ENCODE assay signal across 1 cellular context in the genomic region with DNA sequence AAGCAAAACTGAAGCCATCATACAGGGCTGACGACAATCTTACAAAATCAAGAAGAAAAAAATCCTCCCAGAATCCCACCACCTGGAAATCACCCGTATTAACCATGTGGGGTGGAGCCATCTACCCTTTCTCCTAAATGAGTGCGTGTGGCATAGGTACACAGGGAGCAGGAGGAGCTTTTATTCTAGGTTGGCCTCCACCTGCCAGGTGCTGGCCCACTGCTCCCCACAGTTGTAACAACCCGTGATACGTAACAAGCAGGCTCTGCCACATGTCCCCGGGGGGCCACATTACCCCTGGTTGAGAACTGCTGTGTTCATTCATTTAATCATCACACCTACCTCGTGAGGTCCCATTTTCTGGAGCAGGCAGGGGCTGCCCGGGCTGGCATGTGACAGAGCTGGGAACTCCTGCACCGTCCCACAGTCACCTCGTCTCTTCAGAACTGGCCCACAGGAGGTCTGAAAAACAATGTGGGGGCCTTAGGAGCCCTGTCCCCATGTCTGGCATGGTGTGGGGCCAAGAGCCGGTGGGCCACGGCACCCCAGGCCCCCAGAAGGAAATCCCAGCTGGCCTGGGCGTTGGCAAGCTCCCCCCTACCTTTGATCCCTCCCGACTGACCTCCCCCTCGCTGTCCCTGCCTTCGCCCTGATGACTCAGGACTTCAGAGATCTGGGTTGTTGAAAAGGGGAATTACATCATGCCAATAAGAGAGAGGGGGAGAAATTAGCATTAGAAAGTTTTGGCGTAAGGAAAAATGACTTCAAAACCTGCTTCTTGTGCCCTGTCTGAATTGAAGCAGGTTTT.
TF ChIP-seq lines count a peak whose summit lies in the region.

No MANE protein-coding gene starts in this region.

TF ChIP-seq in HepG2, 621 proteins besides CTCF, POLR2A, EP300 and RAD21 (continued from another document and continues in another):
- TF ChIP-seq, protein P1, sequence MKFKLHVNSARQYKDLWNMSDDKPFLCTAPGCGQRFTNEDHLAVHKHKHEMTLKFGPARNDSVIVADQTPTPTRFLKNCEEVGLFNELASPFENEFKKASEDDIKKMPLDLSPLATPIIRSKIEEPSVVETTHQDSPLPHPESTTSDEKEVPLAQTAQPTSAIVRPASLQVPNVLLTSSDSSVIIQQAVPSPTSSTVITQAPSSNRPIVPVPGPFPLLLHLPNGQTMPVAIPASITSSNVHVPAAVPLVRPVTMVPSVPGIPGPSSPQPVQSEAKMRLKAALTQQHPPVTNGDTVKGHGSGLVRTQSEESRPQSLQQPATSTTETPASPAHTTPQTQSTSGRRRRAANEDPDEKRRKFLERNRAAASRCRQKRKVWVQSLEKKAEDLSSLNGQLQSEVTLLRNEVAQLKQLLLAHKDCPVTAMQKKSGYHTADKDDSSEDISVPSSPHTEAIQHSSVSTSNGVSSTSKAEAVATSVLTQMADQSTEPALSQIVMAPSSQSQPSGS (CRISPR knock-in tag; IDR thresholded peaks at IDR 0.05): no peak; the same call in 1 of the 2 replicates
- TF ChIP-seq ZNF20 (CRISPR knock-in tag; IDR thresholded peaks at IDR 0.05) (no peak), GABPA (IDR thresholded peaks at IDR 0.05; ENCODE audit: low read depth, low read length) (no peak), GABPA (CRISPR knock-in tag; IDR thresholded peaks at IDR 0.05; ENCODE audit: low read depth) (peak; percentile 45), KDM6A (CRISPR knock-in tag; IDR thresholded peaks at IDR 0.05; ENCODE audit: low read depth) (peak; percentile 34; the same call in 1 of the 2 replicates), ELF3 (CRISPR knock-in tag; IDR thresholded peaks at IDR 0.05) (peak; percentile 63), HOXA5 (CRISPR knock-in tag; IDR thresholded peaks at IDR 0.05) (no peak), TEF (CRISPR knock-in tag; IDR thresholded peaks at IDR 0.05) (no peak), HNF1B (CRISPR knock-in tag; IDR thresholded peaks at IDR 0.05) (peak; percentile 81; the same call in 1 of the 2 replicates), DBP (CRISPR knock-in tag; IDR thresholded peaks at IDR 0.05; ENCODE audit: not compliant biosample characterization) (no peak), ISX (CRISPR knock-in tag; conservative IDR thresholded peaks at IDR 0.05) (no peak), ZNF510 (CRISPR knock-in tag; IDR thresholded peaks at IDR 0.05; ENCODE audit: low read depth) (no peak), ZNF232 (CRISPR knock-in tag; IDR thresholded peaks at IDR 0.05; ENCODE audit: borderline replicate concordance) (0 out of 2 replicates have a peak, but pooled peaks have one; percentile 68), AGO2 (optimal IDR thresholded peaks at IDR 0.05; ENCODE audit: low read depth, low read length) (no peak), NR2F2 (IDR thresholded peaks at IDR 0.05; ENCODE audit: borderline replicate concordance, low read depth) (0 out of 2 replicates have a peak, but pooled peaks have one; percentile 32), MAF1 (CRISPR knock-in tag; IDR thresholded peaks at IDR 0.05; ENCODE audit: borderline replicate concordance) (no peak), CSRNP1 (CRISPR knock-in tag; IDR thresholded peaks at IDR 0.05) (no peak; the same call in 1 of the 2 replicates), SOX13 (IDR thresholded peaks at IDR 0.05) (0 out of 2 replicates have a peak, but pooled peaks have one; percentile 8), SOX13 (CRISPR knock-in tag; conservative IDR thresholded peaks at IDR 0.05 in 1 of 2, IDR thresholded peaks at IDR 0.05 in 1 of 2) (peak in 1 of 2 experiments; percentile 45; a peak in 1 of 4 replicates), ZNF121 (CRISPR knock-in tag; IDR thresholded peaks at IDR 0.05) (no peak), SOX5 (CRISPR knock-in tag; IDR thresholded peaks at IDR 0.05; ENCODE audit: borderline replicate concordance) (peak; percentile 63; the same call in 1 of the 2 replicates), ZNF687 (CRISPR knock-in tag; IDR thresholded peaks at IDR 0.05) (peak; percentile 60), ZNF567 (CRISPR knock-in tag; IDR thresholded peaks at IDR 0.05; ENCODE audit: borderline replicate concordance) (0 out of 2 replicates have a peak, but pooled peaks have one; percentile 71), HNF4G (IDR thresholded peaks at IDR 0.05; ENCODE audit: borderline replicate concordance, low read depth, low read length) (peak; percentile 70), HNF4G (CRISPR knock-in tag; IDR thresholded peaks at IDR 0.05; ENCODE audit: borderline replicate concordance, low read depth) (peak; percentile 75; the same call in 1 of the 2 replicates), ZNF292 (CRISPR knock-in tag; IDR thresholded peaks at IDR 0.05; ENCODE audit: borderline replicate concordance, low read depth) (peak; percentile 25; the same call in 1 of the 2 replicates), ZNF660 (CRISPR knock-in tag; IDR thresholded peaks at IDR 0.05; ENCODE audit: borderline replicate concordance, low read depth) (no peak), CAMTA2 (CRISPR knock-in tag; IDR thresholded peaks at IDR 0.05; ENCODE audit: borderline replicate concordance) (no peak), FIP1L1 (IDR thresholded peaks at IDR 0.05; ENCODE audit: borderline replicate concordance, insufficient read depth, low read depth, low read length) (no peak)
- TF ChIP-seq, protein P2, sequence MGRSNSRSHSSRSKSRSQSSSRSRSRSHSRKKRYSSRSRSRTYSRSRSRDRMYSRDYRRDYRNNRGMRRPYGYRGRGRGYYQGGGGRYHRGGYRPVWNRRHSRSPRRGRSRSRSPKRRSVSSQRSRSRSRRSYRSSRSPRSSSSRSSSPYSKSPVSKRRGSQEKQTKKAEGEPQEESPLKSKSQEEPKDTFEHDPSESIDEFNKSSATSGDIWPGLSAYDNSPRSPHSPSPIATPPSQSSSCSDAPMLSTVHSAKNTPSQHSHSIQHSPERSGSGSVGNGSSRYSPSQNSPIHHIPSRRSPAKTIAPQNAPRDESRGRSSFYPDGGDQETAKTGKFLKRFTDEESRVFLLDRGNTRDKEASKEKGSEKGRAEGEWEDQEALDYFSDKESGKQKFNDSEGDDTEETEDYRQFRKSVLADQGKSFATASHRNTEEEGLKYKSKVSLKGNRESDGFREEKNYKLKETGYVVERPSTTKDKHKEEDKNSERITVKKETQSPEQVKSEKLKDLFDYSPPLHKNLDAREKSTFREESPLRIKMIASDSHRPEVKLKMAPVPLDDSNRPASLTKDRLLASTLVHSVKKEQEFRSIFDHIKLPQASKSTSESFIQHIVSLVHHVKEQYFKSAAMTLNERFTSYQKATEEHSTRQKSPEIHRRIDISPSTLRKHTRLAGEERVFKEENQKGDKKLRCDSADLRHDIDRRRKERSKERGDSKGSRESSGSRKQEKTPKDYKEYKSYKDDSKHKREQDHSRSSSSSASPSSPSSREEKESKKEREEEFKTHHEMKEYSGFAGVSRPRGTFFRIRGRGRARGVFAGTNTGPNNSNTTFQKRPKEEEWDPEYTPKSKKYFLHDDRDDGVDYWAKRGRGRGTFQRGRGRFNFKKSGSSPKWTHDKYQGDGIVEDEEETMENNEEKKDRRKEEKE (IDR thresholded peaks at IDR 0.05): no peak
- TF ChIP-seq, protein P3, sequence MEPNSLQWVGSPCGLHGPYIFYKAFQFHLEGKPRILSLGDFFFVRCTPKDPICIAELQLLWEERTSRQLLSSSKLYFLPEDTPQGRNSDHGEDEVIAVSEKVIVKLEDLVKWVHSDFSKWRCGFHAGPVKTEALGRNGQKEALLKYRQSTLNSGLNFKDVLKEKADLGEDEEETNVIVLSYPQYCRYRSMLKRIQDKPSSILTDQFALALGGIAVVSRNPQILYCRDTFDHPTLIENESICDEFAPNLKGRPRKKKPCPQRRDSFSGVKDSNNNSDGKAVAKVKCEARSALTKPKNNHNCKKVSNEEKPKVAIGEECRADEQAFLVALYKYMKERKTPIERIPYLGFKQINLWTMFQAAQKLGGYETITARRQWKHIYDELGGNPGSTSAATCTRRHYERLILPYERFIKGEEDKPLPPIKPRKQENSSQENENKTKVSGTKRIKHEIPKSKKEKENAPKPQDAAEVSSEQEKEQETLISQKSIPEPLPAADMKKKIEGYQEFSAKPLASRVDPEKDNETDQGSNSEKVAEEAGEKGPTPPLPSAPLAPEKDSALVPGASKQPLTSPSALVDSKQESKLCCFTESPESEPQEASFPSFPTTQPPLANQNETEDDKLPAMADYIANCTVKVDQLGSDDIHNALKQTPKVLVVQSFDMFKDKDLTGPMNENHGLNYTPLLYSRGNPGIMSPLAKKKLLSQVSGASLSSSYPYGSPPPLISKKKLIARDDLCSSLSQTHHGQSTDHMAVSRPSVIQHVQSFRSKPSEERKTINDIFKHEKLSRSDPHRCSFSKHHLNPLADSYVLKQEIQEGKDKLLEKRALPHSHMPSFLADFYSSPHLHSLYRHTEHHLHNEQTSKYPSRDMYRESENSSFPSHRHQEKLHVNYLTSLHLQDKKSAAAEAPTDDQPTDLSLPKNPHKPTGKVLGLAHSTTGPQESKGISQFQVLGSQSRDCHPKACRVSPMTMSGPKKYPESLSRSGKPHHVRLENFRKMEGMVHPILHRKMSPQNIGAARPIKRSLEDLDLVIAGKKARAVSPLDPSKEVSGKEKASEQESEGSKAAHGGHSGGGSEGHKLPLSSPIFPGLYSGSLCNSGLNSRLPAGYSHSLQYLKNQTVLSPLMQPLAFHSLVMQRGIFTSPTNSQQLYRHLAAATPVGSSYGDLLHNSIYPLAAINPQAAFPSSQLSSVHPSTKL (CRISPR knock-in tag; IDR thresholded peaks at IDR 0.05): peak; percentile 90
